8 cellular contexts compared by ENCODE assay signal in genomic region chr15:64883997-64884511, GRCh38. TPM values are rescaled to one million over a fixed set of nuclear protein-coding genes. Genes with fewer than 3 reads are reported as not detected.
DNase-seq lines count a peak whose midpoint lies in the region; ATAC-seq and TF ChIP-seq lines count a peak whose summit lies in the region.

No MANE protein-coding gene starts in this region.

- no peaks in the 10 kb centered on the region for H3K27me3 Mint-ChIP-seq in T-helper 2 cell treated with Interferon-gamma antibody and Interleukin-4, amounts not matched to agents 5 μg/mL and 100 μg/mL, for 36 hours (ENCODE audit: low read depth)

- peak overlapping the region; percentile 62 for H3K4me3 Mint-ChIP-seq in T-helper 2 cell treated with Interferon-gamma antibody and Interleukin-4, amounts not matched to agents 5 μg/mL and 100 μg/mL, for 36 hours

- TF ChIP-seq CTCF in astrocyte of the spinal cord (IDR thresholded peaks at IDR 0.05; ENCODE audit: low read depth, low read length) (no peak), kidney epithelial cell (IDR thresholded peaks at IDR 0.05; ENCODE audit: insufficient read depth, low read length, poor library complexity, severe bottlenecking) (no peak)

- H3K4me1 Mint-ChIP-seq in T-helper 2 cell treated with Interferon-gamma antibody and Interleukin-4, amounts not matched to agents 5 μg/mL and 100 μg/mL, for 36 hours (ENCODE audit: low read depth) = peaks cover 27% of the 10 kb centered on the region

- H3K27ac Mint-ChIP-seq in T-helper 2 cell treated with Interferon-gamma antibody and Interleukin-4, amounts not matched to agents 5 μg/mL and 100 μg/mL, for 36 hours = peak overlapping the region; percentile 85

- H3K27me3 ChIP-seq in kidney epithelial cell (ENCODE audit: control insufficient read depth, insufficient read depth, low read length) = no peaks in the 10 kb centered on the region

- no peaks in the 10 kb centered on the region for H3K9me3 Mint-ChIP-seq in T-helper 2 cell treated with Interferon-gamma antibody and Interleukin-4, amounts not matched to agents 5 μg/mL and 100 μg/mL, for 36 hours

- in situ Hi-C loops in astrocyte of the spinal cord (cut with HindIII; ENCODE audit: low sequenced_read_pairs) = no loop called here

- H3K4me3 ChIP-seq in astrocyte of the spinal cord (ENCODE audit: low read depth, low read length) (no peak overlapping the region), kidney epithelial cell (ENCODE audit: low read depth, low read length) (no peak overlapping the region)

- H3K36me3 Mint-ChIP-seq in T-helper 2 cell treated with Interferon-gamma antibody and Interleukin-4, amounts not matched to agents 5 μg/mL and 100 μg/mL, for 36 hours (ENCODE audit: low read depth) = no peaks in the 10 kb centered on the region

- peak; percentile 46 for ATAC-seq in GM18517 (IDR thresholded peaks at IDR 0.05; ENCODE audit: unreplicated experiment)
- ATAC-seq in HG03439 (IDR thresholded peaks at IDR 0.05; ENCODE audit: unreplicated experiment) = peak; percentile 67

- DNase-seq in A172 (ENCODE audit: low spot score) = peak; percentile 92
- peak; percentile 75 for DNase-seq in T-helper 2 cell treated with Interferon-gamma antibody and Interleukin-4, amounts not matched to agents 5 μg/mL and 100 μg/mL, for 36 hours (ENCODE audit: low spot score)
- DNase-seq in astrocyte of the spinal cord (ENCODE audit: low read depth, low spot score) = peak; percentile 71
- peak; percentile 90 for DNase-seq in kidney epithelial cell (ENCODE audit: low read depth)
- DNase-seq in stimulated activated CD4-positive, alpha-beta T cell treated with anti-CD3 and anti-CD28 coated beads, Interleukin-4, amount 100 ng/mL, for 24 hours = peak; percentile 84
- no peak for DNase-seq in D341Med (ENCODE audit: low spot score)

- H3K36me3 ChIP-seq in kidney epithelial cell (ENCODE audit: control insufficient read depth, insufficient read depth, low read length) = no peaks in the 10 kb centered on the region

RNA-seq across cellular contexts. Expression of gene ANKDD1A, which starts 27.6 kb away (rescaled TPM):
- total RNA-seq in A172 (2014; rRNA removed; shearing (Covaris generic)) = 5.9 and 15.7 TPM in 2 replicates
- total RNA-seq in kidney epithelial cell = 1.9 and 2.4 TPM in 2 replicates

RNA-seq across cellular contexts. Expression of gene PLEKHO2, which starts 42.3 kb away (rescaled TPM):
- total RNA-seq in A172 (2014; rRNA removed; shearing (Covaris generic)) = 15.2 and 24.3 TPM in 2 replicates
- total RNA-seq in kidney epithelial cell = 11.0 and 13.4 TPM in 2 replicates

RNA-seq across cellular contexts. Expression of gene PIF1, which starts 58.6 kb away (rescaled TPM):
- total RNA-seq in A172 (2014; rRNA removed; shearing (Covaris generic)) = 11.0 and 15.1 TPM in 2 replicates
- total RNA-seq in kidney epithelial cell = 1.9 and 2.3 TPM in 2 replicates
